ENCODE assay signal across 8 cellular contexts in the genomic region with DNA sequence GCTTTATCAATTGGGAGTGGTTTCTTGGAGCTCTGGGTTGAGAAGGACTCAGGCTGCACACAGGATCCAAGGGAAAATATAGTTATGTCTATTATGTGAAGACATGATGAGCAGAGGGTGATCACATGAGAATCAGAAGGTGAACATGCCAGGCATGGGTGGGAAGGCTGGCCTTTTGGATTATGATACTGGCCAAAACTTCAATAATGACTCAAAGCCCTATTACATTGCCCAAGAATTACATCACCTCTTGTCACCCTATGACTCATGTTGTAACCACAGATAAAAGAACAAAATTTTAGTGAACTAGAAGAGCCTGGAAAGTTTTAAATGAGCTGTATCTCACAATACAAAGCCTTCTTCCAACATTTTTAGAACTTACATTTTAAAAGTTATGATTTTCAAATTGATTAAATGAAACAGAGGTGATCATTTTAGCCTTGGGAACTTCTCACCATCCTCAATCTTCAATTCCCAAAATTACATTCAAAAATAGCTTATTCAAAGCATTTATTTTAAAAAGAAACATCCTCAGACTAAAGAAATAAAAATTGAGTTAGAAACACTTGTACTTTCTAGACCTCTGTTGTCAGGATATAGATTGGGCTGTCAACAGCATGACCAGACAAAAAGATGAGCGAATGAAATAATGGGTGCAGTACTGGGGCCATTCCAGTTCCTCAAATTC.
DNase-seq lines count a peak whose midpoint lies in the region; ATAC-seq and TF ChIP-seq lines count a peak whose summit lies in the region.

No MANE protein-coding gene starts in this region.

- H3K9ac ChIP-seq in PC-3 (ENCODE audit: low read length): no peak overlapping the region

- CTCF ChIA-PET in PC-3 (lab: Charles Lee): interaction anchor here (0.5 kb wide), 1 partner anchor 212 kb away, joined by 3 read pairs; no protein-coding TSS in a partner anchor

- H3K4me1 Mint-ChIP-seq in osteocyte (ENCODE audit: unreplicated experiment): no peaks in the 10 kb centered on the region

- peaks cover 8% of the 10 kb centered on the region for H3K9me3 Mint-ChIP-seq in osteocyte (ENCODE audit: unreplicated experiment)

- TF ChIP-seq CTCF in GM13977 (IDR thresholded peaks at IDR 0.05; ENCODE audit: extremely low read depth, insufficient read depth, missing control alignments): no peak
- no peak for TF ChIP-seq CTCF in PC-3 (conservative IDR thresholded peaks at IDR 0.05; ENCODE audit: low read depth, low read length)
- no peak for TF ChIP-seq CTCF in osteocyte (IDR thresholded peaks at IDR 0.05)
- no peak for TF ChIP-seq CTCF in thyroid gland (IDR thresholded peaks at IDR 0.05)

- H3K4me3 ChIP-seq in PC-3 (ENCODE audit: low read length): no peak overlapping the region
- no peak overlapping the region for H3K4me3 ChIP-seq in thyroid gland (replicated peaks in 1 of 3)

- H3K9me2 ChIP-seq in PC-3 (replicated peaks; ENCODE audit: low read length): no peaks in the 10 kb centered on the region

- DNase-seq in GM13977 (ENCODE audit: low spot score): peak; percentile 11
- DNase-seq in PC-3: peak; percentile 89
- no peak for DNase-seq in left colon
- no peak for DNase-seq in T1000 (lab: John Stamatoyannopoulos, UW)
- no peak for DNase-seq in activated CD8-positive, alpha-beta memory T cell treated with anti-CD3 and anti-CD28 coated beads, Interleukin-2, amount 50 U/mL, for 4 hours
- DNase-seq in osteocyte (ENCODE audit: extremely low spot score, unreplicated experiment): no peak
- DNase-seq in thyroid gland: no peak

- H3K36me3 Mint-ChIP-seq in osteocyte (ENCODE audit: unreplicated experiment): no peaks in the 10 kb centered on the region

- H3F3A ChIP-seq in PC-3 (ENCODE audit: low read length, unreplicated experiment): no peaks in the 10 kb centered on the region

- ATAC-seq in HG02642 (IDR thresholded peaks at IDR 0.05; ENCODE audit: poor library complexity, unreplicated experiment) (peak; percentile 83), PC-3 (peak; percentile 89), left colon (peak; percentile 15)

- in situ Hi-C loops in GM13977 (cut with MboI; ENCODE audit: low pct_unique_long_range_greater_than_20kb, low sequenced_read_pairs, unreplicated experiment): no loop called here

- H3K27ac Mint-ChIP-seq in osteocyte (ENCODE audit: unreplicated experiment): no peak overlapping the region

- TSS peak; percentile 70 for BruUV-seq in PC-3 (replicated peaks; lab: Mats Ljungman, UMichigan)

- 85 to 86% methylated on average over 1 of the region's 1 CpG for WGBS in thyroid gland, 2 donors

- H3K27me3 ChIP-seq in PC-3 (ENCODE audit: low read length) (no peaks in the 10 kb centered on the region), thyroid gland (no peaks in the 10 kb centered on the region)

- H3K79me2 ChIP-seq in PC-3 (ENCODE audit: low read length): no peaks in the 10 kb centered on the region

- no peaks in the 10 kb centered on the region for H3K27me3 Mint-ChIP-seq in osteocyte (ENCODE audit: unreplicated experiment)

- H3K36me3 ChIP-seq in PC-3 (ENCODE audit: low read depth, low read length) (no peaks in the 10 kb centered on the region), thyroid gland (no peaks in the 10 kb centered on the region)

- H3K4me1 ChIP-seq in PC-3 (ENCODE audit: insufficient read depth, low read length) (peaks cover 16% of the 10 kb centered on the region), thyroid gland (no peaks in the 10 kb centered on the region)

- peak overlapping the region; percentile 20 for H3K4me2 ChIP-seq in PC-3 (ENCODE audit: low read length)

- no peak for TF ChIP-seq POLR2A in thyroid gland (IDR thresholded peaks at IDR 0.05)

- intact Hi-C loops in PC-3 (cut with micrococcal nuclease): loop anchor here (5.0 kb wide), 2 partner anchors 41 to 49 kb away; no protein-coding TSS in a partner anchor
- intact Hi-C loops in left colon (cut with DNase I, micrococcal nuclease): no loop called here
- intact Hi-C loops in thyroid gland (cut with DNase I): no loop called here

- H3K27ac ChIP-seq in PC-3 (ENCODE audit: low read length) (peak overlapping the region; percentile 65), thyroid gland (no peak overlapping the region)

- H4K20me1 ChIP-seq in PC-3 (ENCODE audit: low read length): no peaks in the 10 kb centered on the region

- H3K4me3 Mint-ChIP-seq in osteocyte (ENCODE audit: unreplicated experiment): no peak overlapping the region

- H3K9me3 ChIP-seq in PC-3 (ENCODE audit: low read length) (no peaks in the 10 kb centered on the region), thyroid gland (no peaks in the 10 kb centered on the region)

- no peak overlapping the region for H2AFZ ChIP-seq in PC-3 (ENCODE audit: low read length)

- POLR2A ChIA-PET in PC-3 (lab: Charles Lee; ENCODE audit: unreplicated experiment): interaction anchor here (0.7 kb wide), 1 partner anchor 12 kb away, joined by 4 read pairs; no protein-coding TSS in a partner anchor

Comparison
In these comparisons a context has a peak if more than half of its experiments do, and no peak if none do; other contexts are left out.
1. DNase-seq: peak in GM13977 (single experiment) and PC-3 (single experiment); none in left colon (0 of 2), T1000 (single experiment), activated CD8-positive, alpha-beta memory T cell treated with anti-CD3 and anti-CD28 coated beads, Interleukin-2, amount 50 U/mL, for 4 hours (single experiment), osteocyte (single experiment) and thyroid gland (0 of 2).
2. ATAC-seq: peak in every context shown above with its lines; median percentile 89 in PC-3; 83 in HG02642; 15 in left colon.